In the genomic region with DNA sequence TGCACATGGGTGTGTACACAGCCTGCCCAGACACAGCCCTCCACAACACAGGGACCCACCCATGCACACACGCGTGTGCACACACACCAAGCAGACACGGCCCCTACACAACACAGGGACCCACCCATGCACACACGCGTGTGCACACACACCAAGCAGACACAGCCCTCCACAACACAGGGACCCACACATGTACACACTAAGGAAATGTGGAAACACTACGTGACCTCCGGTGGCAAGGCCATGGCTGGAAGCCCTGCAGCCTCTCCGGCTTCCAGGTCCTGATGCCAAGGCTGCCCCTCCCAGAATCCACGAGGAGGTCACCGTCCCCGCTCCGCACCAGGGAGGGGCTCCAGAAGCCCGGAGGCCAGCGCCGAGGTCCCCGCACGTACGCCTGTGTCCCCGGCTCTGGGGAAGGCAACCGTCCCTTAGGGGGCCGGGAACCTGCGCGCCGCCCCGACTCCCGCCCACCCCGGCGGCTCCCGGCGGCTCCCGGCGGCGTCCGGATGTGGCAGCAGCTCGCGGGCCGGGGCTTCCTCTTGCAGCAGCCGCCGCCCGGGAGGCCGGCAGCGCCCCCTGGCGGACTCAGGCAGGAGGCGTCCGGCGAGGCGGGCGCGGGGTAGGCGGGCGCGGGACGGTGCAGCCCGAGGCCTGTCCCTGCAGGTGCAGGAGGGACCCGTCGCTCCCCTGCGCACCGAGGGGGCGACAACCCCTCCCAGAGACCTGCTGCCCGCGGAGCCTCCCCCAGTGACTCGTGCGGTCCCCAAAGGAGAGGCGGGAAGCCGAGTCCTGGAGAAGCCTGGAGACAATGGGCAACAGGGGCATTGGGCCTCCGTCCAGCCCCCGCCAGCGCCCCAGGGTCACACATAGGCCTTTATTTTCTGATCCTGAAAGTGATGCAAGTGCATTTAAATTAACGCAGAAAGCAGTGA, we compare ENCODE assay signal across 1 cellular context.
TF ChIP-seq lines count a peak whose summit lies in the region.

No MANE protein-coding gene starts in this region.

TF ChIP-seq in GM12878, 131 proteins besides CTCF, POLR2A, EP300 and RAD21 (continued from another document and continues in another):
- peak; percentile 27 for TF ChIP-seq RELA (IDR thresholded peaks at IDR 0.05; ENCODE audit: borderline replicate concordance, partially characterized antibody)
- TF ChIP-seq, protein P1, sequence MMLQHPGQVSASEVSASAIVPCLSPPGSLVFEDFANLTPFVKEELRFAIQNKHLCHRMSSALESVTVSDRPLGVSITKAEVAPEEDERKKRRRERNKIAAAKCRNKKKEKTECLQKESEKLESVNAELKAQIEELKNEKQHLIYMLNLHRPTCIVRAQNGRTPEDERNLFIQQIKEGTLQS (IDR thresholded peaks at IDR 0.05; ENCODE audit: borderline replicate concordance, extremely low read depth, low read depth, low read length) = no peak
- TF ChIP-seq IKZF2 (IDR thresholded peaks at IDR 0.05) = no peak
- TF ChIP-seq JUNB (IDR thresholded peaks at IDR 0.05) = no peak
- TF ChIP-seq BCL11A (IDR thresholded peaks at IDR 0.05; ENCODE audit: low read depth, low read length) = no peak
- TF ChIP-seq ZBED1 (IDR thresholded peaks at IDR 0.05; ENCODE audit: borderline replicate concordance) = no peak
- TF ChIP-seq POLR2AphosphoS2 (IDR thresholded peaks at IDR 0.05; ENCODE audit: low read depth, low read length) = no peak
- TF ChIP-seq BACH1 (IDR thresholded peaks at IDR 0.05; ENCODE audit: borderline replicate concordance) = 0 out of 2 replicates have a peak, but pooled peaks have one; percentile 26
- TF ChIP-seq, protein P2, sequence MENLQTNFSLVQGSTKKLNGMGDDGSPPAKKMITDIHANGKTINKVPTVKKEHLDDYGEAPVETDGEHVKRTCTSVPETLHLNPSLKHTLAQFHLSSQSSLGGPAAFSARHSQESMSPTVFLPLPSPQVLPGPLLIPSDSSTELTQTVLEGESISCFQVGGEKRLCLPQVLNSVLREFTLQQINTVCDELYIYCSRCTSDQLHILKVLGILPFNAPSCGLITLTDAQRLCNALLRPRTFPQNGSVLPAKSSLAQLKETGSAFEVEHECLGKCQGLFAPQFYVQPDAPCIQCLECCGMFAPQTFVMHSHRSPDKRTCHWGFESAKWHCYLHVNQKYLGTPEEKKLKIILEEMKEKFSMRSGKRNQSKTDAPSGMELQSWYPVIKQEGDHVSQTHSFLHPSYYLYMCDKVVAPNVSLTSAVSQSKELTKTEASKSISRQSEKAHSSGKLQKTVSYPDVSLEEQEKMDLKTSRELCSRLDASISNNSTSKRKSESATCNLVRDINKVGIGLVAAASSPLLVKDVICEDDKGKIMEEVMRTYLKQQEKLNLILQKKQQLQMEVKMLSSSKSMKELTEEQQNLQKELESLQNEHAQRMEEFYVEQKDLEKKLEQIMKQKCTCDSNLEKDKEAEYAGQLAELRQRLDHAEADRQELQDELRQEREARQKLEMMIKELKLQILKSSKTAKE (IDR thresholded peaks at IDR 0.05; ENCODE audit: low read depth, poor library complexity, severe bottlenecking) = no peak
- no peak for TF ChIP-seq POLR2AphosphoS5 (IDR thresholded peaks at IDR 0.05; ENCODE audit: low read length)
- peak; percentile 84 for TF ChIP-seq HDGF (IDR thresholded peaks at IDR 0.05)
- TF ChIP-seq WRNIP1 (IDR thresholded peaks at IDR 0.05; ENCODE audit: borderline replicate concordance, low read depth, low read length) = no peak
- TF ChIP-seq STAT3 (IDR thresholded peaks at IDR 0.05; ENCODE audit: low read depth, low read length) = no peak
- TF ChIP-seq, protein P3, sequence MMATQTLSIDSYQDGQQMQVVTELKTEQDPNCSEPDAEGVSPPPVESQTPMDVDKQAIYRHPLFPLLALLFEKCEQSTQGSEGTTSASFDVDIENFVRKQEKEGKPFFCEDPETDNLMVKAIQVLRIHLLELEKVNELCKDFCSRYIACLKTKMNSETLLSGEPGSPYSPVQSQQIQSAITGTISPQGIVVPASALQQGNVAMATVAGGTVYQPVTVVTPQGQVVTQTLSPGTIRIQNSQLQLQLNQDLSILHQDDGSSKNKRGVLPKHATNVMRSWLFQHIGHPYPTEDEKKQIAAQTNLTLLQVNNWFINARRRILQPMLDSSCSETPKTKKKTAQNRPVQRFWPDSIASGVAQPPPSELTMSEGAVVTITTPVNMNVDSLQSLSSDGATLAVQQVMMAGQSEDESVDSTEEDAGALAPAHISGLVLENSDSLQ (IDR thresholded peaks at IDR 0.05) = no peak
- peak; percentile 66 for TF ChIP-seq GATAD2B (conservative IDR thresholded peaks at IDR 0.05; ENCODE audit: low read depth)
- TF ChIP-seq, protein P4, sequence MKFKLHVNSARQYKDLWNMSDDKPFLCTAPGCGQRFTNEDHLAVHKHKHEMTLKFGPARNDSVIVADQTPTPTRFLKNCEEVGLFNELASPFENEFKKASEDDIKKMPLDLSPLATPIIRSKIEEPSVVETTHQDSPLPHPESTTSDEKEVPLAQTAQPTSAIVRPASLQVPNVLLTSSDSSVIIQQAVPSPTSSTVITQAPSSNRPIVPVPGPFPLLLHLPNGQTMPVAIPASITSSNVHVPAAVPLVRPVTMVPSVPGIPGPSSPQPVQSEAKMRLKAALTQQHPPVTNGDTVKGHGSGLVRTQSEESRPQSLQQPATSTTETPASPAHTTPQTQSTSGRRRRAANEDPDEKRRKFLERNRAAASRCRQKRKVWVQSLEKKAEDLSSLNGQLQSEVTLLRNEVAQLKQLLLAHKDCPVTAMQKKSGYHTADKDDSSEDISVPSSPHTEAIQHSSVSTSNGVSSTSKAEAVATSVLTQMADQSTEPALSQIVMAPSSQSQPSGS (IDR thresholded peaks at IDR 0.05; ENCODE audit: low read length) = no peak
- TF ChIP-seq PAX5 (IDR thresholded peaks at IDR 0.05; ENCODE audit: borderline replicate concordance, low read depth, low read length) = no peak
- TF ChIP-seq RBBP5 (conservative IDR thresholded peaks at IDR 0.05) = no peak
- TF ChIP-seq BMI1 (IDR thresholded peaks at IDR 0.05; ENCODE audit: borderline replicate concordance) = no peak
- TF ChIP-seq SREBF2 (IDR thresholded peaks at IDR 0.05; ENCODE audit: low read length) = no peak
- TF ChIP-seq SUPT20H (IDR thresholded peaks at IDR 0.05; ENCODE audit: borderline replicate concordance, control insufficient read depth, low read depth, low read length) = no peak
- TF ChIP-seq SMAD5 (IDR thresholded peaks at IDR 0.05; ENCODE audit: low read depth) = no peak
- TF ChIP-seq, protein P5, sequence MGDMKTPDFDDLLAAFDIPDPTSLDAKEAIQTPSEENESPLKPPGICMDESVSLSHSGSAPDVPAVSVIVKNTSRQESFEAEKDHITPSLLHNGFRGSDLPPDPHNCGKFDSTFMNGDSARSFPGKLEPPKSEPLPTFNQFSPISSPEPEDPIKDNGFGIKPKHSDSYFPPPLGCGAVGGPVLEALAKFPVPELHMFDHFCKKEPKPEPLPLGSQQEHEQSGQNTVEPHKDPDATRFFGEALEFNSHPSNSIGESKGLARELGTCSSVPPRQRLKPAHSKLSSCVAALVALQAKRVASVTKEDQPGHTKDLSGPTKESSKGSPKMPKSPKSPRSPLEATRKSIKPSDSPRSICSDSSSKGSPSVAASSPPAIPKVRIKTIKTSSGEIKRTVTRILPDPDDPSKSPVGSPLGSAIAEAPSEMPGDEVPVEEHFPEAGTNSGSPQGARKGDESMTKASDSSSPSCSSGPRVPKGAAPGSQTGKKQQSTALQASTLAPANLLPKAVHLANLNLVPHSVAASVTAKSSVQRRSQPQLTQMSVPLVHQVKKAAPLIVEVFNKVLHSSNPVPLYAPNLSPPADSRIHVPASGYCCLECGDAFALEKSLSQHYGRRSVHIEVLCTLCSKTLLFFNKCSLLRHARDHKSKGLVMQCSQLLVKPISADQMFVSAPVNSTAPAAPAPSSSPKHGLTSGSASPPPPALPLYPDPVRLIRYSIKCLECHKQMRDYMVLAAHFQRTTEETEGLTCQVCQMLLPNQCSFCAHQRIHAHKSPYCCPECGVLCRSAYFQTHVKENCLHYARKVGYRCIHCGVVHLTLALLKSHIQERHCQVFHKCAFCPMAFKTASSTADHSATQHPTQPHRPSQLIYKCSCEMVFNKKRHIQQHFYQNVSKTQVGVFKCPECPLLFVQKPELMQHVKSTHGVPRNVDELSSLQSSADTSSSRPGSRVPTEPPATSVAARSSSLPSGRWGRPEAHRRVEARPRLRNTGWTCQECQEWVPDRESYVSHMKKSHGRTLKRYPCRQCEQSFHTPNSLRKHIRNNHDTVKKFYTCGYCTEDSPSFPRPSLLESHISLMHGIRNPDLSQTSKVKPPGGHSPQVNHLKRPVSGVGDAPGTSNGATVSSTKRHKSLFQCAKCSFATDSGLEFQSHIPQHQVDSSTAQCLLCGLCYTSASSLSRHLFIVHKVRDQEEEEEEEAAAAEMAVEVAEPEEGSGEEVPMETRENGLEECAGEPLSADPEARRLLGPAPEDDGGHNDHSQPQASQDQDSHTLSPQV (IDR thresholded peaks at IDR 0.05) = 0 out of 2 replicates have a peak, but pooled peaks have one; percentile 60
- no peak for TF ChIP-seq TCF7 (IDR thresholded peaks at IDR 0.05; ENCODE audit: borderline replicate concordance)
- no peak for TF ChIP-seq BRCA1 (IDR thresholded peaks at IDR 0.05; ENCODE audit: low read depth, low read length)
- peak; percentile 65 for TF ChIP-seq DPF2 (IDR thresholded peaks at IDR 0.05)
- TF ChIP-seq RAD51 (IDR thresholded peaks at IDR 0.05) = no peak
- TF ChIP-seq SIX5 (IDR thresholded peaks at IDR 0.05; ENCODE audit: low read depth, low read length, severe bottlenecking) = no peak
- TF ChIP-seq, protein P6, sequence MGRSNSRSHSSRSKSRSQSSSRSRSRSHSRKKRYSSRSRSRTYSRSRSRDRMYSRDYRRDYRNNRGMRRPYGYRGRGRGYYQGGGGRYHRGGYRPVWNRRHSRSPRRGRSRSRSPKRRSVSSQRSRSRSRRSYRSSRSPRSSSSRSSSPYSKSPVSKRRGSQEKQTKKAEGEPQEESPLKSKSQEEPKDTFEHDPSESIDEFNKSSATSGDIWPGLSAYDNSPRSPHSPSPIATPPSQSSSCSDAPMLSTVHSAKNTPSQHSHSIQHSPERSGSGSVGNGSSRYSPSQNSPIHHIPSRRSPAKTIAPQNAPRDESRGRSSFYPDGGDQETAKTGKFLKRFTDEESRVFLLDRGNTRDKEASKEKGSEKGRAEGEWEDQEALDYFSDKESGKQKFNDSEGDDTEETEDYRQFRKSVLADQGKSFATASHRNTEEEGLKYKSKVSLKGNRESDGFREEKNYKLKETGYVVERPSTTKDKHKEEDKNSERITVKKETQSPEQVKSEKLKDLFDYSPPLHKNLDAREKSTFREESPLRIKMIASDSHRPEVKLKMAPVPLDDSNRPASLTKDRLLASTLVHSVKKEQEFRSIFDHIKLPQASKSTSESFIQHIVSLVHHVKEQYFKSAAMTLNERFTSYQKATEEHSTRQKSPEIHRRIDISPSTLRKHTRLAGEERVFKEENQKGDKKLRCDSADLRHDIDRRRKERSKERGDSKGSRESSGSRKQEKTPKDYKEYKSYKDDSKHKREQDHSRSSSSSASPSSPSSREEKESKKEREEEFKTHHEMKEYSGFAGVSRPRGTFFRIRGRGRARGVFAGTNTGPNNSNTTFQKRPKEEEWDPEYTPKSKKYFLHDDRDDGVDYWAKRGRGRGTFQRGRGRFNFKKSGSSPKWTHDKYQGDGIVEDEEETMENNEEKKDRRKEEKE (IDR thresholded peaks at IDR 0.05) = no peak
- TF ChIP-seq SUZ12 (IDR thresholded peaks at IDR 0.05; ENCODE audit: unreplicated experiment) = no peak
- no peak for TF ChIP-seq HDAC6 (IDR thresholded peaks at IDR 0.05; ENCODE audit: unreplicated experiment)
- TF ChIP-seq CBX5 (IDR thresholded peaks at IDR 0.05; ENCODE audit: low read depth) = no peak
- TF ChIP-seq, protein P7, sequence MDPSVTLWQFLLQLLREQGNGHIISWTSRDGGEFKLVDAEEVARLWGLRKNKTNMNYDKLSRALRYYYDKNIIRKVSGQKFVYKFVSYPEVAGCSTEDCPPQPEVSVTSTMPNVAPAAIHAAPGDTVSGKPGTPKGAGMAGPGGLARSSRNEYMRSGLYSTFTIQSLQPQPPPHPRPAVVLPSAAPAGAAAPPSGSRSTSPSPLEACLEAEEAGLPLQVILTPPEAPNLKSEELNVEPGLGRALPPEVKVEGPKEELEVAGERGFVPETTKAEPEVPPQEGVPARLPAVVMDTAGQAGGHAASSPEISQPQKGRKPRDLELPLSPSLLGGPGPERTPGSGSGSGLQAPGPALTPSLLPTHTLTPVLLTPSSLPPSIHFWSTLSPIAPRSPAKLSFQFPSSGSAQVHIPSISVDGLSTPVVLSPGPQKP (IDR thresholded peaks at IDR 0.05; ENCODE audit: low read depth, low read length) = no peak
- no peak for TF ChIP-seq ZSCAN29 (IDR thresholded peaks at IDR 0.05)
- TF ChIP-seq, protein P8, sequence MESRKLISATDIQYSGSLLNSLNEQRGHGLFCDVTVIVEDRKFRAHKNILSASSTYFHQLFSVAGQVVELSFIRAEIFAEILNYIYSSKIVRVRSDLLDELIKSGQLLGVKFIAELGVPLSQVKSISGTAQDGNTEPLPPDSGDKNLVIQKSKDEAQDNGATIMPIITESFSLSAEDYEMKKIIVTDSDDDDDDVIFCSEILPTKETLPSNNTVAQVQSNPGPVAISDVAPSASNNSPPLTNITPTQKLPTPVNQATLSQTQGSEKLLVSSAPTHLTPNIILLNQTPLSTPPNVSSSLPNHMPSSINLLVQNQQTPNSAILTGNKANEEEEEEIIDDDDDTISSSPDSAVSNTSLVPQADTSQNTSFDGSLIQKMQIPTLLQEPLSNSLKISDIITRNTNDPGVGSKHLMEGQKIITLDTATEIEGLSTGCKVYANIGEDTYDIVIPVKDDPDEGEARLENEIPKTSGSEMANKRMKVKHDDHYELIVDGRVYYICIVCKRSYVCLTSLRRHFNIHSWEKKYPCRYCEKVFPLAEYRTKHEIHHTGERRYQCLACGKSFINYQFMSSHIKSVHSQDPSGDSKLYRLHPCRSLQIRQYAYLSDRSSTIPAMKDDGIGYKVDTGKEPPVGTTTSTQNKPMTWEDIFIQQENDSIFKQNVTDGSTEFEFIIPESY (IDR thresholded peaks at IDR 0.05) = no peak
- no peak for TF ChIP-seq ZNF384 (IDR thresholded peaks at IDR 0.05; ENCODE audit: borderline replicate concordance, low read depth, low read length)
- TF ChIP-seq RFX5 (IDR thresholded peaks at IDR 0.05; ENCODE audit: low read depth, low read length) = no peak
- no peak for TF ChIP-seq CHD1 (IDR thresholded peaks at IDR 0.05; ENCODE audit: low read depth, low read length)
- TF ChIP-seq GABPA (IDR thresholded peaks at IDR 0.05; ENCODE audit: low read depth) = no peak
